31 cellular contexts compared by ENCODE assay signal in genomic region chr13:79346300-79346914, GRCh38. TPM values are rescaled to one million over a fixed set of nuclear protein-coding genes. Genes with fewer than 3 reads are reported as not detected.
DNase-seq lines count a peak whose midpoint lies in the region; ATAC-seq and FAIRE-seq lines count a peak whose summit lies in the region.
"Had no signal": no experiment of that assay in that cellular context is flagged by ENCODE, and none has a peak within 500 bp of the region (broad histone marks: within the 10 kb centered on the region; RNA-seq: fewer than 3 reads in every experiment).

No MANE protein-coding gene starts in this region.

- H3K36me3 ChIP-seq in mesendoderm (ENCODE audit: control insufficient read depth, insufficient read depth, low read length), result no peaks in the 10 kb centered on the region
- H3K36me3 ChIP-seq: WERI-Rb-1 had no signal

- no peak overlapping the region for H2BK120ac ChIP-seq in mesendoderm (ENCODE audit: low read depth, low read length)

- no peaks in the 10 kb centered on the region for H3K27me3 ChIP-seq in mesendoderm (ENCODE audit: insufficient read depth, low read length, poor library complexity)
- H3K27me3 ChIP-seq: BE2C, neutrophil, right lobe of liver, spleen, tibial nerve had no signal

- FAIRE-seq in GM18507 (lab: Jason Lieb, UNC), result peak; percentile 58
- FAIRE-seq: GM12891, keratinocyte had no signal

- no peak overlapping the region for H2BK5ac ChIP-seq in mesendoderm (ENCODE audit: low read length)

- H3K27me3 Mint-ChIP-seq in activated T-helper 2 cell treated with anti-CD3 and anti-CD28 coated beads, Interferon-gamma antibody, Interleukin-2, Interleukin-4, amounts not matched to agents 10 μg/mL and 5 μg/mL and 100 μg/mL, durations not matched to agents 14 hours and 24 hours and 36 hours (ENCODE audit: low read depth), result no peaks in the 10 kb centered on the region
- H3K27me3 Mint-ChIP-seq: activated CD4-positive, alpha-beta T cell treated with anti-CD3 and anti-CD28 coated beads, Interleukin-2, amount 10 ng/mL, durations not matched to agents 7 days and 5 days; naive B cell; progenitor cell of endocrine pancreas had no signal

- peaks cover 42% of the 10 kb centered on the region for H3K4me1 Mint-ChIP-seq in activated T-helper 2 cell treated with anti-CD3 and anti-CD28 coated beads, Interferon-gamma antibody, Interleukin-2, Interleukin-4, amounts not matched to agents 10 μg/mL and 5 μg/mL and 100 μg/mL, durations not matched to agents 14 hours and 24 hours and 36 hours (ENCODE audit: low read depth)
- H3K4me1 Mint-ChIP-seq: mesothelial cell of epicardium had no signal

- H3K4me2 ChIP-seq in mesendoderm (ENCODE audit: low read length), result no peak overlapping the region

- H3K23ac ChIP-seq in mesendoderm (ENCODE audit: low read length), result no peak overlapping the region

- no peak overlapping the region for H3K27ac ChIP-seq in mesendoderm (ENCODE audit: low read depth, low read length)
- H3K27ac ChIP-seq: GM23248, neutrophil, right lobe of liver, spleen, tibial nerve, WERI-Rb-1 had no signal

- WGBS in mesendoderm (ENCODE audit: extremely low coverage, insufficient coverage, low lambda C conversion rate), result no CpG with 5 or more reads among the region's 6 CpGs

- no peak overlapping the region for H3K18ac ChIP-seq in mesendoderm (ENCODE audit: low read length)

- peak; percentile 4 for DNase-seq in A172 (ENCODE audit: low spot score)
- no peak for DNase-seq in GM18507 (ENCODE audit: extremely low spot score, insufficient read length, low read depth)
- DNase-seq in activated T-helper 2 cell treated with anti-CD3 and anti-CD28 coated beads, Interferon-gamma antibody, Interleukin-2, Interleukin-4, amounts not matched to agents 10 μg/mL and 5 μg/mL and 100 μg/mL, durations not matched to agents 14 hours and 24 hours and 36 hours (ENCODE audit: low spot score), result no peak
- DNase-seq in glomerular visceral epithelial cell (ENCODE audit: extremely low spot score), result peak; percentile 1
- no peak for DNase-seq in mesendoderm
- DNase-seq: ACHN; activated CD4-positive, alpha-beta T cell treated with anti-CD3 and anti-CD28 coated beads, Interleukin-2, amount 10 ng/mL, durations not matched to agents 7 days and 5 days; activated naive CD4-positive, alpha-beta T cell treated with anti-CD3 and anti-CD28 coated beads, Interleukin-2, amount 50 U/mL, for 16 hours; activated T-cell treated with anti-CD3 and anti-CD28 coated beads, Interleukin-2, amount 50 U/mL, for 48 hours; aorta; BE2C; central memory CD4-positive, alpha-beta T cell; COR-L47; GM23248; IMR-90; left ventricle myocardium superior; naive B cell; right lobe of liver; SHP77 treated with DMSO at 0.1 percent for 48 hours; spleen; stimulated activated CD4-positive, alpha-beta T cell treated with anti-CD3 and anti-CD28 coated beads, Interleukin-2, amount 100 ng/mL, for 24 hours; WERI-Rb-1 had no signal

- H4K5ac ChIP-seq in mesendoderm (ENCODE audit: low read length), result no peak overlapping the region

- H3K36me3 Mint-ChIP-seq in activated T-helper 2 cell treated with anti-CD3 and anti-CD28 coated beads, Interferon-gamma antibody, Interleukin-2, Interleukin-4, amounts not matched to agents 10 μg/mL and 5 μg/mL and 100 μg/mL, durations not matched to agents 14 hours and 24 hours and 36 hours (ENCODE audit: low read depth), result peaks cover 76% of the 10 kb centered on the region

- H3K27ac Mint-ChIP-seq in activated T-helper 2 cell treated with anti-CD3 and anti-CD28 coated beads, Interferon-gamma antibody, Interleukin-2, Interleukin-4, amounts not matched to agents 10 μg/mL and 5 μg/mL and 100 μg/mL, durations not matched to agents 14 hours and 24 hours and 36 hours, result peak overlapping the region; percentile 51
- H3K27ac Mint-ChIP-seq: activated CD4-positive, alpha-beta T cell treated with anti-CD3 and anti-CD28 coated beads, Interleukin-2, amount 10 ng/mL, durations not matched to agents 7 days and 5 days had no signal

- no peak overlapping the region for H3K4ac ChIP-seq in mesendoderm (ENCODE audit: low read depth, low read length)

- H3K56ac ChIP-seq in mesendoderm (ENCODE audit: low read length), result no peak overlapping the region

- ATAC-seq in HG03457 (IDR thresholded peaks at IDR 0.05; ENCODE audit: unreplicated experiment) (no peak), HG03354 (IDR thresholded peaks at IDR 0.05; ENCODE audit: poor library complexity, severe bottlenecking, unreplicated experiment) (no peak), GM18517 (IDR thresholded peaks at IDR 0.05; ENCODE audit: unreplicated experiment) (no peak)
- ATAC-seq: left ventricle myocardium superior, right lobe of liver had no signal

- no peaks in the 10 kb centered on the region for H3K9me3 Mint-ChIP-seq in activated T-helper 2 cell treated with anti-CD3 and anti-CD28 coated beads, Interferon-gamma antibody, Interleukin-2, Interleukin-4, amounts not matched to agents 10 μg/mL and 5 μg/mL and 100 μg/mL, durations not matched to agents 14 hours and 24 hours and 36 hours
- H3K9me3 Mint-ChIP-seq: activated CD4-positive, alpha-beta T cell treated with anti-CD3 and anti-CD28 coated beads, Interleukin-2, amount 10 ng/mL, durations not matched to agents 7 days and 5 days; mesothelial cell of epicardium; naive B cell had no signal

- no peaks in the 10 kb centered on the region for H3K79me2 ChIP-seq in mesendoderm (ENCODE audit: control insufficient read depth, insufficient read depth, low read length)

- no peak overlapping the region for H3K9ac ChIP-seq in mesendoderm (ENCODE audit: low read length)
- H3K9ac ChIP-seq: GM23248 had no signal

- no peaks in the 10 kb centered on the region for H3K4me1 ChIP-seq in mesendoderm (ENCODE audit: control insufficient read depth, low read depth, low read length)
- H3K4me1 ChIP-seq: BE2C, right lobe of liver, spleen, tibial nerve had no signal

- H3K79me1 ChIP-seq in mesendoderm (ENCODE audit: low read length), result no peaks in the 10 kb centered on the region

- no peak overlapping the region for H4K8ac ChIP-seq in mesendoderm (ENCODE audit: low read depth, low read length)

- no peak overlapping the region for H2BK15ac ChIP-seq in mesendoderm (replicated peaks; ENCODE audit: low read depth)

- H3K4me3 ChIP-seq in mesendoderm (ENCODE audit: low read length), result no peak overlapping the region
- H3K4me3 ChIP-seq: GM23248, right lobe of liver, spleen, tibial nerve had no signal

- intact Hi-C loops in activated T-helper 2 cell treated with anti-CD3 and anti-CD28 coated beads, Interferon-gamma antibody, Interleukin-2, Interleukin-4, amounts not matched to agents 10 μg/mL and 5 μg/mL and 100 μg/mL, durations not matched to agents 14 hours and 24 hours and 36 hours (cut with micrococcal nuclease), result loop anchor here (2.0 to 5.0 kb wide), 2 partner anchors 16 to 41 kb away; no protein-coding TSS in a partner anchor

- no peak overlapping the region for H2AK5ac ChIP-seq in mesendoderm (ENCODE audit: low read length)

- peak overlapping the region; percentile 20 for H3K4me3 Mint-ChIP-seq in activated T-helper 2 cell treated with anti-CD3 and anti-CD28 coated beads, Interferon-gamma antibody, Interleukin-2, Interleukin-4, amounts not matched to agents 10 μg/mL and 5 μg/mL and 100 μg/mL, durations not matched to agents 14 hours and 24 hours and 36 hours (ENCODE audit: low read depth)
- H3K4me3 Mint-ChIP-seq: activated CD4-positive, alpha-beta T cell treated with anti-CD3 and anti-CD28 coated beads, Interleukin-2, amount 10 ng/mL, durations not matched to agents 7 days and 5 days; mesothelial cell of epicardium; naive B cell had no signal

RNA-seq across cellular contexts. Expression of gene RBM26, which starts 59.6 kb away (rescaled TPM):
- 26.9 and 27.6 TPM in 2 replicates for total RNA-seq in A172 (2014; rRNA removed; shearing (Covaris generic))
- total RNA-seq in activated T-helper 2 cell treated with anti-CD3 and anti-CD28 coated beads, Interferon-gamma antibody, Interleukin-2, Interleukin-4, amounts not matched to agents 10 μg/mL and 5 μg/mL and 100 μg/mL, durations not matched to agents 14 hours and 24 hours and 36 hours, result 93.7 and 94.2 TPM in 2 replicates
- 46.4 TPM for polyA plus RNA-seq in mesendoderm (2013, experiment 1 of 2)
- 48.0 TPM for polyA plus RNA-seq in mesendoderm (2013, experiment 2 of 2)

Comparison
In these comparisons a context has a peak if more than half of its experiments do, and no peak if none do; other contexts are left out.
1. DNase-seq: peak in A172 (single experiment) and glomerular visceral epithelial cell (single experiment); none in GM18507 (single experiment), activated T-helper 2 cell treated with anti-CD3 and anti-CD28 coated beads, Interferon-gamma antibody, Interleukin-2, Interleukin-4, amounts not matched to agents 10 μg/mL and 5 μg/mL and 100 μg/mL, durations not matched to agents 14 hours and 24 hours and 36 hours (single experiment) and mesendoderm (single experiment).